ENCODE assay signal across 22 cellular contexts in the genomic region with DNA sequence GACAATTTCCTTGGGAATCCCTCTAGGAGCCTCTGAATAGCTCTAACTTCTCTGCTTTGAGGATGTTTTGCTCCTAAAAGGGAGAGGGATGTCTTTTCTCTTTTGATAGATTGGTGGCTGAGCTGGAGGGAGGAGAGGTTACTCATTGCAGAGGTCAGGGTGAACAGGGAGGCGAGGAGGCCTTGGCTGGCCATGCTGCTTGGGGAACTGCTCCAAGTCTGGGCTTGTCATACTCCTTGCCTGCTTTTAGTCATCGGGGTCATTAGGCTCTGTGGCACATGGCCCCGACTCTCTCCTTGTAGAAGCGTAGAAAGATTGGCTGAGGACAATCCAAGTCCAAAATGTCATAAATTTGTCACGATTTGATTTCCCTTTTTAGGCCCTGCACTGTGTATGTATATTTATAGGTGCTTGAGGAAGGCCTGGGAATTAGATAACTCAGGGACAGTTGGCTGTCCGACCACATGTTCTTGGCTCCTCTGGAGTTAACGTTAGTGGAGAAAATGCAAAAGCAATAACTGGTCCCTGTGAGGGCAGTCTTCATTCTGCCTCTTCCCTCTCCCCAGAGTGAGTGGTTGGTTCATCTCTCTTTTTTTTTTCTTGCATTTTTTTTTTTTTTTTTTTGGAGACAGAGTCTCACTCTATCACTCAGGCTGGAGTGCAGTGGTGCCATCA.
DNase-seq lines count a peak whose midpoint lies in the region; ATAC-seq and TF ChIP-seq lines count a peak whose summit lies in the region.
"Had no signal": no experiment of that assay in that cellular context is flagged by ENCODE, and none has a peak within 500 bp of the region (broad histone marks: within the 10 kb centered on the region; RNA-seq: fewer than 3 reads in every experiment).

No MANE protein-coding gene starts in this region.

- peak; percentile 23 to 50 (median 40) for ATAC-seq in right lobe of liver
- ATAC-seq in activated CD8-positive, alpha-beta T cell treated with anti-CD3 and anti-CD28 coated beads for 36 hours = no peak

- peak overlapping the region; percentile 9 for H4K91ac ChIP-seq in H9 (ENCODE audit: insufficient read length, low read depth, low read length)

- no peaks in the 10 kb centered on the region for H3K9me3 Mint-ChIP-seq in H9
- H3K9me3 Mint-ChIP-seq in activated CD8-positive, alpha-beta T cell treated with anti-CD3 and anti-CD28 coated beads for 36 hours = no peaks in the 10 kb centered on the region
- H3K9me3 Mint-ChIP-seq: activated CD4-positive, alpha-beta memory T cell treated with anti-CD3 and anti-CD28 coated beads for 36 hours; activated naive CD4-positive, alpha-beta T cell treated with anti-CD3 and anti-CD28 coated beads, Interleukin-2, amount 10 ng/mL, durations not matched to agents 7 days and 5 days; natural killer cell treated with Interleukin-12 subunit alpha and Interleukin-12 subunit beta and Interleukin-15 and Interleukin-18, amount 100 ng/mL, for 72 hours had no signal

- no peak overlapping the region for H3T11ph ChIP-seq in H9 (ENCODE audit: low read length)

- H4K20me1 ChIP-seq in H9 (ENCODE audit: control insufficient read depth, insufficient read depth, insufficient read length) = no peaks in the 10 kb centered on the region

- H3K23ac ChIP-seq in H9 (ENCODE audit: insufficient read length, low read depth, low read length) = no peak overlapping the region

- no peak overlapping the region for H3K4me2 ChIP-seq in H9 (ENCODE audit: insufficient read depth, insufficient read length, low read length)

- no peak overlapping the region for H2BK15ac ChIP-seq in H9 (ENCODE audit: low read depth, low read length)

- H2AK5ac ChIP-seq in H9 (ENCODE audit: insufficient read length, low read length) = no peak overlapping the region

- H3K18ac ChIP-seq in H9 (ENCODE audit: insufficient read length, low read depth, low read length) = no peak overlapping the region

- no peaks in the 10 kb centered on the region for H3K36me3 ChIP-seq in right lobe of liver
- H3K36me3 ChIP-seq in subcutaneous abdominal adipose tissue (ENCODE audit: control insufficient read depth in 5 of 5, insufficient read depth in 5 of 5, low read length in 5 of 5) = no peaks in the 10 kb centered on the region
- H3K36me3 ChIP-seq: SJCRH30 had no signal

- no peak overlapping the region for H3K4me3 ChIP-seq in right lobe of liver
- peak overlapping the region in 1 of 5 donors; percentile 9 for H3K4me3 ChIP-seq in subcutaneous abdominal adipose tissue (ENCODE audit: low read depth in 1 of 5, low read length in 5 of 5)
- H3K4me3 ChIP-seq: SJCRH30 had no signal

- no peaks in the 10 kb centered on the region for H3K79me2 ChIP-seq in H9 (ENCODE audit: insufficient read depth, low read length)

- CTCF ChIA-PET in activated CD8-positive, alpha-beta T cell treated with anti-CD3 and anti-CD28 coated beads for 36 hours (lab: Charles Lee) = no interaction called here

- H2BK12ac ChIP-seq in H9 (ENCODE audit: insufficient read length, low read depth, low read length) = no peak overlapping the region

- no peak overlapping the region for H2BK20ac ChIP-seq in H9 (ENCODE audit: low read depth, low read length, poor library complexity, severe bottlenecking)

- H3K9me3 ChIP-seq in H9 (ENCODE audit: control insufficient read depth, low read depth, low read length) (no peaks in the 10 kb centered on the region), right lobe of liver (no peaks in the 10 kb centered on the region), subcutaneous abdominal adipose tissue (ENCODE audit: control insufficient read depth in 5 of 5, low read length in 5 of 5) (no peaks in the 10 kb centered on the region)
- H3K9me3 ChIP-seq: SJCRH30 had no signal

- H3K4me3 Mint-ChIP-seq in H9 = no peak overlapping the region
- H3K4me3 Mint-ChIP-seq in activated CD8-positive, alpha-beta T cell treated with anti-CD3 and anti-CD28 coated beads for 36 hours = no peak overlapping the region
- H3K4me3 Mint-ChIP-seq: activated CD4-positive, alpha-beta memory T cell treated with anti-CD3 and anti-CD28 coated beads for 36 hours; activated naive CD4-positive, alpha-beta T cell treated with anti-CD3 and anti-CD28 coated beads, Interleukin-2, amount 10 ng/mL, durations not matched to agents 7 days and 5 days; immature natural killer cell; natural killer cell treated with Interleukin-12 subunit alpha and Interleukin-12 subunit beta and Interleukin-15 and Interleukin-18, amount 100 ng/mL, for 72 hours had no signal

- no peak overlapping the region for H4K8ac ChIP-seq in H9 (replicated peaks; ENCODE audit: insufficient read length, low read depth, low read length)

- H3K36me3 Mint-ChIP-seq in H9 (ENCODE audit: insufficient read depth in 1 of 3, low read depth in 3 of 3) = no peaks in the 10 kb centered on the region
- H3K36me3 Mint-ChIP-seq in activated CD8-positive, alpha-beta T cell treated with anti-CD3 and anti-CD28 coated beads for 36 hours (ENCODE audit: low read depth) = no peaks in the 10 kb centered on the region
- H3K36me3 Mint-ChIP-seq: activated CD4-positive, alpha-beta memory T cell treated with anti-CD3 and anti-CD28 coated beads for 36 hours; activated naive CD4-positive, alpha-beta T cell treated with anti-CD3 and anti-CD28 coated beads, Interleukin-2, amount 10 ng/mL, durations not matched to agents 7 days and 5 days; immature natural killer cell; natural killer cell treated with Interleukin-12 subunit alpha and Interleukin-12 subunit beta and Interleukin-15 and Interleukin-18, amount 100 ng/mL, for 72 hours had no signal

- H2AFZ ChIP-seq in H9 (ENCODE audit: low read length) = no peak overlapping the region

- no peak overlapping the region for H3K27ac ChIP-seq in H9 (ENCODE audit: insufficient read length, low read depth, low read length)
- H3K27ac ChIP-seq in epithelial cell of prostate = peak overlapping the region; percentile 4
- H3K27ac ChIP-seq in right lobe of liver = no peak overlapping the region
- H3K27ac ChIP-seq in subcutaneous abdominal adipose tissue (ENCODE audit: low read depth, low read length) = peak overlapping the region; percentile 82
- H3K27ac ChIP-seq: C4-2B, SJCRH30 had no signal

- intact Hi-C loops in right lobe of liver (cut with DNase I) = no loop called here
- intact Hi-C loops in activated CD8-positive, alpha-beta T cell treated with anti-CD3 and anti-CD28 coated beads for 36 hours (cut with micrococcal nuclease) = no loop called here

- no peak overlapping the region for H3K4ac ChIP-seq in H9 (ENCODE audit: low read depth, low read length)

- H2BK120ac ChIP-seq in H9 (ENCODE audit: low read depth, low read length, poor library complexity, severe bottlenecking) = no peak overlapping the region

- H3K9ac ChIP-seq in H9 (ENCODE audit: extremely low read depth, insufficient read length, low read length) (no peak overlapping the region), subcutaneous abdominal adipose tissue (ENCODE audit: low read length in 5 of 5) (peak overlapping the region in 1 of 5 donors; percentile 7)

- no peaks in the 10 kb centered on the region for H3K23me2 ChIP-seq in H9 (ENCODE audit: insufficient read length, low read depth, low read length, poor library complexity, severe bottlenecking)

- DNase-seq in H9 (no peak), epithelial cell of prostate (ENCODE audit: low read depth, low spot score) (no peak), right lobe of liver (no peak), NOMO-1 (lab: John Stamatoyannopoulos, UW; ENCODE audit: unreplicated experiment in 2 of 2) (no peak), NAMALWA (ENCODE audit: low spot score) (no peak), NCI-H1417 treated with DMSO at 0.1 percent for 48 hours (lab: John Stamatoyannopoulos, UW) (no peak)
- no peak for DNase-seq in activated CD8-positive, alpha-beta T cell treated with anti-CD3 and anti-CD28 coated beads for 36 hours
- DNase-seq: activated CD4-positive, alpha-beta memory T cell treated with anti-CD3 and anti-CD28 coated beads for 36 hours; activated naive CD4-positive, alpha-beta T cell treated with anti-CD3 and anti-CD28 coated beads, Interleukin-2, amount 10 ng/mL, durations not matched to agents 7 days and 5 days; activated T-cell treated with anti-CD3 and anti-CD28 coated beads, Interleukin-2, amount 50 U/mL, for 1 hour; dermis blood vessel endothelial cell; head of caudate nucleus; immature natural killer cell; KG1; NCI-H1092; NCI-H2107; NCI-H524 treated with DMSO at 0.1 percent for 48 hours; SJCRH30; T-helper 2 cell had no signal

- no peak for TF ChIP-seq CTCF in H9 (conservative IDR thresholded peaks at IDR 0.05)
- no peak for TF ChIP-seq CTCF in right lobe of liver (IDR thresholded peaks at IDR 0.05)
- TF ChIP-seq CTCF in activated CD8-positive, alpha-beta T cell treated with anti-CD3 and anti-CD28 coated beads for 36 hours (IDR thresholded peaks at IDR 0.05) = no peak

- no peaks in the 10 kb centered on the region; a peak in 1 of 4 replicates for H3K4me1 Mint-ChIP-seq in H9
- H3K4me1 Mint-ChIP-seq in activated CD8-positive, alpha-beta T cell treated with anti-CD3 and anti-CD28 coated beads for 36 hours (ENCODE audit: low read depth) = no peaks in the 10 kb centered on the region
- H3K4me1 Mint-ChIP-seq: activated naive CD4-positive, alpha-beta T cell treated with anti-CD3 and anti-CD28 coated beads, Interleukin-2, amount 10 ng/mL, durations not matched to agents 7 days and 5 days; immature natural killer cell had no signal

- WGBS in H9 (ENCODE audit: extremely low coverage, insufficient read length, low lambda C conversion rate) = no CpG with 5 or more reads among the region's 7 CpGs
- WGBS in right lobe of liver (ENCODE audit: insufficient coverage, low coverage, low lambda C conversion rate, missing lambda C conversion rate) = 31% methylated on average over 4 of the region's 7 CpGs

- POLR2A ChIA-PET in activated CD8-positive, alpha-beta T cell treated with anti-CD3 and anti-CD28 coated beads for 36 hours (lab: Charles Lee) = no interaction called here

- H3K27ac Mint-ChIP-seq in H9 = no peak overlapping the region
- H3K27ac Mint-ChIP-seq in activated CD8-positive, alpha-beta T cell treated with anti-CD3 and anti-CD28 coated beads for 36 hours = no peak overlapping the region
- H3K27ac Mint-ChIP-seq: activated CD4-positive, alpha-beta memory T cell treated with anti-CD3 and anti-CD28 coated beads for 36 hours; activated naive CD4-positive, alpha-beta T cell treated with anti-CD3 and anti-CD28 coated beads, Interleukin-2, amount 10 ng/mL, durations not matched to agents 7 days and 5 days; immature natural killer cell; natural killer cell treated with Interleukin-12 subunit alpha and Interleukin-12 subunit beta and Interleukin-15 and Interleukin-18, amount 100 ng/mL, for 72 hours had no signal

- H3K4me1 ChIP-seq in H9 (ENCODE audit: insufficient read depth, low read length) (peaks cover 6% of the 10 kb centered on the region; the same call in 1 of the 2 replicates), right lobe of liver (no peaks in the 10 kb centered on the region), subcutaneous abdominal adipose tissue (ENCODE audit: control insufficient read depth in 5 of 5, insufficient read depth in 5 of 5, low read length in 5 of 5) (peaks cover 6 to 29% (median 21%) of the 10 kb centered on the region in 5 donors)
- H3K4me1 ChIP-seq: SJCRH30 had no signal

- H3K27me3 ChIP-seq in H9 (ENCODE audit: insufficient read depth, low read length) = no peaks in the 10 kb centered on the region
- no peaks in the 10 kb centered on the region for H3K27me3 ChIP-seq in right lobe of liver
- H3K27me3 ChIP-seq in subcutaneous abdominal adipose tissue (ENCODE audit: control insufficient read depth in 5 of 5, insufficient read depth in 4 of 5, low read length in 5 of 5) = no peaks in the 10 kb centered on the region

- no peak overlapping the region for H3K56ac ChIP-seq in H9 (ENCODE audit: insufficient read length, low read depth, low read length)

- H4K5ac ChIP-seq in H9 (ENCODE audit: insufficient read length, low read depth, low read length) = no peak overlapping the region

- no peak for TF ChIP-seq POLR2A in right lobe of liver (IDR thresholded peaks at IDR 0.05)

- H3K79me1 ChIP-seq in H9 (ENCODE audit: insufficient read depth, low read depth, low read length, poor library complexity, severe bottlenecking) = no peaks in the 10 kb centered on the region

- no peak overlapping the region for H2BK5ac ChIP-seq in H9 (ENCODE audit: insufficient read length, low read length)

- no peak overlapping the region for H3K14ac ChIP-seq in H9 (ENCODE audit: insufficient read depth, low read length)

- H3K27me3 Mint-ChIP-seq in H9 (ENCODE audit: low read depth) = no peaks in the 10 kb centered on the region
- H3K27me3 Mint-ChIP-seq in activated CD8-positive, alpha-beta T cell treated with anti-CD3 and anti-CD28 coated beads for 36 hours = no peaks in the 10 kb centered on the region
- H3K27me3 Mint-ChIP-seq: activated CD4-positive, alpha-beta memory T cell treated with anti-CD3 and anti-CD28 coated beads for 36 hours; activated naive CD4-positive, alpha-beta T cell treated with anti-CD3 and anti-CD28 coated beads, Interleukin-2, amount 10 ng/mL, durations not matched to agents 7 days and 5 days had no signal

Comparison
In these comparisons a context has a peak if more than half of its experiments do, and no peak if none do; other contexts are left out.
1. H3K27ac ChIP-seq: peak in epithelial cell of prostate (single experiment) and subcutaneous abdominal adipose tissue (single experiment); none in H9 (single experiment) and right lobe of liver (0 of 3).